8 cellular contexts compared by ENCODE assay signal in the genomic region with DNA sequence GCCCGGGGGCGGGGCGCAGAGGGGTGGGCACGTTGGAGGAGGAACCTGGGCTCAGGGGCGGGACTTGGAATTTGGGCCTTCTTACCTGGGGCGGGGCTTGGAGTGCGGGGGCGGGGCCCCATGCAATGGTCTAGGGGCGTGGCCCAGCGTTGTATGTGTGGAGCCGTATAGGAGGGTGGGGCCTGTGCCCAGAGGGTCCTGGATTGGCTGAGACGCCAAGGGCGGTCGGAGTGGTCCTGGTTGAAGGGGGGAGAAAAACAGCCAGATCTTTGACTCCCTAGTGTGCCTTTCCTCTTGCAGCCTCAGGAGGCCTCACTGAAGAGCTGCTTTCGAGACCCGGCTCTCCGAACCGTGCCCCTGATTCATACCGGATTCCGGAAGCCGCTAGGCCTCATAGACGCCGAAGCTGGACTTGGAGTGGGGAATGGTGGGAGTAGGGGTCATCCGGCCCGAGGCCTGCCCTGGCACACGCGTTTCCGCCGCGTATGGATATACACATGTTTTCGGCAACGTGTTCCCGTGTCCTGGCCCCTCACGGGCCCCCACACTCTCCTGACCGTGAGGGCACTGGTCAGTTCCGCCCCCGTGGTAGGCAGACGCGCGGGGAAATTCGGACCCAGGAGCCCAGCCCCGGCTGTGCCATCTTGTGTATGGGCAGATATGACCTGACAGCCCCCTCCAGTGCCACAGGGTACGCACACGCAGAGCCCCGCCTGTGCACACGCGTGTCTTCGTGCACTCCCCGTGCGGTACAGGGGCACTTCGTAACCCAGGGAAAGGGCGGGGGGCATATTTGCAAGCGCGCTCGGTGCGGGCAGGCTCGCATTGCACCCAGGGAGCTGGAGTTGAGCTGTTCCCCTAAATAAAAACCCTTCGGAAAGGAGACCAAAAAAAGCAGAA. TPM values are rescaled to one million over a fixed set of nuclear protein-coding genes. Genes with fewer than 3 reads are reported as not detected.
DNase-seq lines count a peak whose midpoint lies in the region; ATAC-seq and TF ChIP-seq lines count a peak whose summit lies in the region.

No MANE protein-coding gene starts in this region.

- no peaks in the 10 kb centered on the region for H3K36me3 ChIP-seq in uterus

- peaks cover 5% of the 10 kb centered on the region for H3K4me1 ChIP-seq in right cardiac atrium (ENCODE audit: control insufficient read depth, insufficient read depth, low read length)
- peaks cover 0 to 9% of the 10 kb centered on the region in 2 donors for H3K4me1 ChIP-seq in uterus

- ATAC-seq in HG02763 (IDR thresholded peaks at IDR 0.05; ENCODE audit: unreplicated experiment) (peak; percentile 49), right cardiac atrium (peak; percentile 90 to 91)

- H3K4me3 ChIP-seq in GM12875 (ENCODE audit: low read depth, low read length) = peak overlapping the region; percentile 92
- peak overlapping the region; percentile 98 for H3K4me3 ChIP-seq in right cardiac atrium (ENCODE audit: low read length)
- peak overlapping the region; percentile 71 to 94 for H3K4me3 ChIP-seq in uterus

- peak; percentile 47 to 68 for TF ChIP-seq POLR2A in uterus (IDR thresholded peaks at IDR 0.05)

- DNase-seq in NCI-H187 (lab: John Stamatoyannopoulos, UW) (peak; percentile 94 to 98), T-helper 2 cell (peak; percentile 78 to 98 (median 91)), anterior cingulate cortex (lab: John Stamatoyannopoulos, UW) (peak in 57 of 58 donors; percentile 42 to 94 (median 79)), right cardiac atrium (peak; percentile 96 to 98 (median 98)), pulmonary artery endothelial cell (ENCODE audit: low read depth, low spot score) (peak; percentile 92), uterus (peak; percentile 93 to 95)

- under 1% methylated on average over 58 of the region's 58 CpGs for WGBS in right cardiac atrium

- TF ChIP-seq CTCF in GM12875 (IDR thresholded peaks at IDR 0.05; ENCODE audit: borderline replicate concordance, insufficient read depth, low read depth, low read length) = peak; percentile 17; the same call in 1 of the 2 replicates
- peak in 1 of 4 experiments; percentile 31 for TF ChIP-seq CTCF in uterus (IDR thresholded peaks at IDR 0.05)

- no peaks in the 10 kb centered on the region for H3K9me3 ChIP-seq in right cardiac atrium (ENCODE audit: control insufficient read depth, low read length)
- no peaks in the 10 kb centered on the region for H3K9me3 ChIP-seq in uterus

- intact Hi-C loops in right cardiac atrium (cut with DNase I) = loop anchor here in 2 of 4 donors (5.0 to 10.0 kb wide), 3 partner anchors 47 to 84 kb away; a partner anchor contains a TSS
- intact Hi-C loops in uterus (cut with DNase I; ENCODE audit: low total_unique reads) = no loop called here

- H3K27me3 ChIP-seq in right cardiac atrium (ENCODE audit: control insufficient read depth, insufficient read depth) (no peaks in the 10 kb centered on the region), uterus (no peaks in the 10 kb centered on the region)

- H3K27ac ChIP-seq in right cardiac atrium (ENCODE audit: low read length) (peak overlapping the region; percentile 89), uterus (peak overlapping the region; percentile 91 to 94)

RNA-seq across cellular contexts. Expression of a gene that starts 0.7 kb away (rescaled TPM):
- total RNA-seq in right cardiac atrium = 10 to 100 TPM; 13.1 to 19.9 (median 17.0) TPM
- 9.8 TPM for polyA plus RNA-seq in right cardiac atrium
- 1.8 and 2.0 TPM in 2 replicates for total RNA-seq in pulmonary artery endothelial cell
- 10 to 100 TPM in 2 of 4 donors, 1 to 10 TPM in 2; 2.6 to 63.1 (median 8.6) TPM for total RNA-seq in uterus

RNA-seq across cellular contexts. Expression of a gene that starts 9.2 kb away (rescaled TPM):
- total RNA-seq in right cardiac atrium = under 1 TPM; 0.42 to 0.83 (median 0.69) TPM
- 1.2 TPM for polyA plus RNA-seq in right cardiac atrium
- 3.1 and 4.1 TPM in 2 replicates for total RNA-seq in pulmonary artery endothelial cell
- total RNA-seq in uterus = 1 to 10 TPM in 1 of 4 donors, under 1 TPM in 1, not detected in 2; 0.95 to 1.4 TPM

RNA-seq across cellular contexts. Expression of a gene that starts 10.0 kb away (rescaled TPM):
- 10 to 100 TPM; 46.1 to 50.8 (median 48.3) TPM for total RNA-seq in right cardiac atrium
- polyA plus RNA-seq in right cardiac atrium = 57.7 TPM
- total RNA-seq in pulmonary artery endothelial cell = 107 and 113 TPM in 2 replicates
- total RNA-seq in uterus = 100 to 1,000 TPM in 1 of 4 donors, 10 to 100 TPM in 3; 29.0 to 347 (median 65.4) TPM

RNA-seq across cellular contexts. Expression of a gene that starts 49.6 kb away (rescaled TPM):
- total RNA-seq in right cardiac atrium (100 to 1,000 TPM in 1 of 4 donors, 10 to 100 TPM in 3; 76.7 to 106 (median 85.3) TPM), pulmonary artery endothelial cell (45.8 and 54.9 TPM in 2 replicates), uterus (100 to 1,000 TPM in 1 of 4 donors, 10 to 100 TPM in 3; 17.1 to 106 (median 47.7) TPM)
- 153 TPM for polyA plus RNA-seq in right cardiac atrium

RNA-seq across cellular contexts. Expression of a gene that starts 51.7 kb away (rescaled TPM):
- total RNA-seq in right cardiac atrium (10 to 100 TPM; 41.8 to 52.7 (median 42.3) TPM), pulmonary artery endothelial cell (10.7 and 12.0 TPM in 2 replicates), uterus (10 to 100 TPM in 3 of 4 donors, 1 to 10 TPM in 1; 8.8 to 76.9 (median 11.4) TPM)
- polyA plus RNA-seq in right cardiac atrium = 23.3 TPM

Comparison
In these comparisons a context has a peak if more than half of its experiments do, and no peak if none do; other contexts are left out.
1. Peak in every context shown above with its lines: DNase-seq, ATAC-seq, H3K4me3 ChIP-seq and H3K27ac ChIP-seq.